In genomic region chr18:13183790-13184189, GRCh38 we compare ENCODE assay signal across 24 cellular contexts. TPM values are rescaled to one million over a fixed set of nuclear protein-coding genes. Genes with fewer than 3 reads are reported as not detected.
DNase-seq lines count a peak whose midpoint lies in the region; ATAC-seq and TF ChIP-seq lines count a peak whose summit lies in the region.
"Had no signal": no experiment of that assay in that cellular context is flagged by ENCODE, and none has a peak within 500 bp of the region (broad histone marks: within the 10 kb centered on the region; RNA-seq: fewer than 3 reads in every experiment).

No MANE protein-coding gene starts in this region.

- peaks cover 0 to 24% (median 5%) of the 10 kb centered on the region in 9 donors for H3K4me1 ChIP-seq in heart right ventricle
- peaks cover 15 to 56% (median 47%) of the 10 kb centered on the region in 4 donors for H3K4me1 ChIP-seq in liver (ENCODE audit: control insufficient read depth in 4 of 4, insufficient read depth in 4 of 4, low read length in 3 of 4)
- H3K4me1 ChIP-seq: BLaER1 treated with 17β-estradiol and CSF1 and Interleukin-3, amounts not matched to agents 10 nM and 100 nM had no signal

- TF ChIP-seq CTCF in heart right ventricle (IDR thresholded peaks at IDR 0.05) (no peak), liver (IDR thresholded peaks at IDR 0.05; ENCODE audit: low read depth, low read length, missing input control) (no peak)

- TF ChIP-seq RAD21 in liver (IDR thresholded peaks at IDR 0.05) = no peak

- H3K27ac Mint-ChIP-seq in activated CD4-positive, alpha-beta T cell treated with anti-CD3 and anti-CD28 coated beads for 36 hours = no peak overlapping the region
- H3K27ac Mint-ChIP-seq: CD4-positive, alpha-beta memory T cell; H9; HFFc6; IgD-negative memory B cell had no signal

- H3K27me3 Mint-ChIP-seq in activated CD4-positive, alpha-beta T cell treated with anti-CD3 and anti-CD28 coated beads for 36 hours = peaks cover 3% of the 10 kb centered on the region

- POLR2A ChIA-PET in activated CD4-positive, alpha-beta T cell treated with anti-CD3 and anti-CD28 coated beads for 36 hours (lab: Charles Lee) = no interaction called here

- H3K36me3 ChIP-seq in heart right ventricle (no peaks in the 10 kb centered on the region), liver (ENCODE audit: control insufficient read depth in 4 of 4, insufficient read depth in 3 of 4, low read depth in 1 of 4, low read length in 3 of 4) (no peaks in the 10 kb centered on the region)
- H3K36me3 ChIP-seq: BLaER1 treated with 17β-estradiol and CSF1 and Interleukin-3, amounts not matched to agents 10 nM and 100 nM had no signal

- no peak overlapping the region for H3K4me3 Mint-ChIP-seq in activated CD4-positive, alpha-beta T cell treated with anti-CD3 and anti-CD28 coated beads for 36 hours
- H3K4me3 Mint-ChIP-seq: CD4-positive, alpha-beta memory T cell; H9; HFFc6 had no signal

- H3K9me3 Mint-ChIP-seq in activated CD4-positive, alpha-beta T cell treated with anti-CD3 and anti-CD28 coated beads for 36 hours (ENCODE audit: low read depth) = no peaks in the 10 kb centered on the region
- H3K9me3 Mint-ChIP-seq: CD4-positive, alpha-beta memory T cell; HFFc6 had no signal

- peaks cover 16% of the 10 kb centered on the region for H3K4me1 Mint-ChIP-seq in activated CD4-positive, alpha-beta T cell treated with anti-CD3 and anti-CD28 coated beads for 36 hours
- H3K4me1 Mint-ChIP-seq: IgD-negative memory B cell had no signal

- H3K4me3 ChIP-seq in heart right ventricle = no peak overlapping the region
- H3K4me3 ChIP-seq in liver (ENCODE audit: low read depth in 1 of 3, low read length in 3 of 3) = no peak overlapping the region
- H3K4me3 ChIP-seq: BLaER1 treated with 17β-estradiol and CSF1 and Interleukin-3, amounts not matched to agents 10 nM and 100 nM had no signal

- no peaks in the 10 kb centered on the region for H3K36me3 Mint-ChIP-seq in activated CD4-positive, alpha-beta T cell treated with anti-CD3 and anti-CD28 coated beads for 36 hours (ENCODE audit: low read depth)
- H3K36me3 Mint-ChIP-seq: CD4-positive, alpha-beta memory T cell; IgD-negative memory B cell had no signal

- DNase-seq in Right ventricle myocardium inferior (ENCODE audit: missing footprints) (no peak), cardiac septum (ENCODE audit: low spot score) (no peak), heart right ventricle (peak in 1 of 2 donors; percentile 23)
- DNase-seq in activated CD4-positive, alpha-beta T cell treated with anti-CD3 and anti-CD28 coated beads for 36 hours = no peak
- DNase-seq: 8988T; Caco-2; CD4-positive, alpha-beta memory T cell; DMS 273 treated with DMSO at 0.1 percent for 48 hours; DMS79 treated with DMSO at 0.1 percent for 48 hours; H9; HFFc6; NCI-H1105 treated with DMSO at 0.1 percent for 48 hours; NCI-H2029 treated with DMSO at 0.1 percent for 48 hours; NCI-H2171; NCI-H345; NCI-H524; NCI-H82; OCI-M1; SHP77 had no signal

- H3K27me3 ChIP-seq in heart right ventricle (no peaks in the 10 kb centered on the region), liver (ENCODE audit: control insufficient read depth in 4 of 4, insufficient read depth in 4 of 4, low read length in 3 of 4) (no peaks in the 10 kb centered on the region)
- H3K27me3 ChIP-seq: BLaER1 treated with 17β-estradiol and CSF1 and Interleukin-3, amounts not matched to agents 10 nM and 100 nM had no signal

- CTCF ChIA-PET in activated CD4-positive, alpha-beta T cell treated with anti-CD3 and anti-CD28 coated beads for 36 hours (lab: Charles Lee) = no interaction called here

- no peak overlapping the region for H3K9ac ChIP-seq in liver (ENCODE audit: low read depth in 1 of 2, low read length in 2 of 2)
- H3K9ac ChIP-seq: BLaER1 treated with 17β-estradiol and CSF1 and Interleukin-3, amounts not matched to agents 10 nM and 100 nM had no signal

- intact Hi-C loops in Right ventricle myocardium inferior (cut with DNase I) = no loop called here
- intact Hi-C loops in cardiac septum (cut with DNase I) = no loop called here
- intact Hi-C loops in heart right ventricle (cut with DNase I) = no loop called here
- intact Hi-C loops in activated CD4-positive, alpha-beta T cell treated with anti-CD3 and anti-CD28 coated beads for 36 hours (cut with DNase I, micrococcal nuclease) = no loop called here

- H3K27ac ChIP-seq in heart right ventricle = peak overlapping the region in 2 of 10 donors; percentile 35 to 39
- H3K27ac ChIP-seq in liver (ENCODE audit: low read depth in 1 of 2, low read length in 2 of 2) = peak overlapping the region; percentile 52 to 89
- H3K27ac ChIP-seq: BLaER1 treated with 17β-estradiol and CSF1 and Interleukin-3, amounts not matched to agents 10 nM and 100 nM had no signal

- 73 to 77% methylated on average over 8 of the region's 8 CpGs for WGBS in heart right ventricle, 2 donors
- 65% methylated on average over 8 of the region's 8 CpGs for WGBS in liver

- H3K9me3 ChIP-seq in heart right ventricle (no peaks in the 10 kb centered on the region), liver (ENCODE audit: control insufficient read depth in 4 of 4, low read length in 3 of 4) (no peaks in the 10 kb centered on the region)
- H3K9me3 ChIP-seq: BLaER1 treated with 17β-estradiol and CSF1 and Interleukin-3, amounts not matched to agents 10 nM and 100 nM; Caco-2 had no signal

- ATAC-seq in Right ventricle myocardium inferior (peak; percentile 47), heart right ventricle (peak in 7 of 8 donors; percentile 9 to 69 (median 39)), HG03521 (IDR thresholded peaks at IDR 0.05; ENCODE audit: unreplicated experiment) (no peak), HG02852 (IDR thresholded peaks at IDR 0.05; ENCODE audit: unreplicated experiment) (no peak)
- ATAC-seq in activated CD4-positive, alpha-beta T cell treated with anti-CD3 and anti-CD28 coated beads for 36 hours = no peak

TF ChIP-seq in liver, 16 proteins besides CTCF, POLR2A, EP300 and RAD21:
- TF ChIP-seq SP1 (IDR thresholded peaks at IDR 0.05) = peak; percentile 57
- peak; percentile 61 to 64 for TF ChIP-seq HNF4A (conservative IDR thresholded peaks at IDR 0.05)
- peak; percentile 57 for TF ChIP-seq YY1 (IDR thresholded peaks at IDR 0.05)
- no peak for TF ChIP-seq FOXA1 (IDR thresholded peaks at IDR 0.05)
- TF ChIP-seq REST (IDR thresholded peaks at IDR 0.05) = no peak
- peak; percentile 13 for TF ChIP-seq FOXA2 (IDR thresholded peaks at IDR 0.05)
- peak; percentile 85 for TF ChIP-seq RXRA (IDR thresholded peaks at IDR 0.05)
- TF ChIP-seq JUND (IDR thresholded peaks at IDR 0.05) = no peak
- TF ChIP-seq NR2F2 (IDR thresholded peaks at IDR 0.05) = peak; percentile 47

RNA-seq across cellular contexts. Expression of gene LDLRAD4, which starts 34.8 kb away (rescaled TPM):
- 29.6 TPM for total RNA-seq in Right ventricle myocardium inferior
- 23.3 TPM for total RNA-seq in cardiac septum
- 10 to 100 TPM; 26.3 to 74.6 (median 35.4) TPM for total RNA-seq in heart right ventricle
- 10 to 100 TPM in 1 of 2 donors, 1 to 10 TPM in 1; 5.4 to 12.1 TPM for polyA plus RNA-seq in heart right ventricle
- 10 to 100 TPM; 15.6 to 41.7 TPM for total RNA-seq in liver
- polyA plus RNA-seq in liver = 1 to 10 TPM; 4.8 to 9.8 TPM
- 10 to 100 TPM; 29.3 to 32.2 TPM for total RNA-seq in activated CD4-positive, alpha-beta T cell treated with anti-CD3 and anti-CD28 coated beads for 36 hours
- total RNA-seq: HFFc6 had no signal

Comparison
In these comparisons a context has a peak if more than half of its experiments do, and no peak if none do; other contexts are left out.
1. ATAC-seq: peak in Right ventricle myocardium inferior (single experiment) and heart right ventricle (7 of 8); none in HG03521 (single experiment), activated CD4-positive, alpha-beta T cell treated with anti-CD3 and anti-CD28 coated beads for 36 hours (single experiment) and HG02852 (single experiment).